Comparison of ENCODE assay signal across 8 cellular contexts in genomic region chr13:97125810-97126738, GRCh38.
DNase-seq lines count a peak whose midpoint lies in the region; ATAC-seq and TF ChIP-seq lines count a peak whose summit lies in the region.

No MANE protein-coding gene starts in this region.

- H3K9ac ChIP-seq in subcutaneous abdominal adipose tissue (ENCODE audit: low read length in 5 of 5): peak overlapping the region in 1 of 5 donors; percentile 21

- H3K27me3 ChIP-seq in foreskin keratinocyte: no peaks in the 10 kb centered on the region
- H3K27me3 ChIP-seq in subcutaneous abdominal adipose tissue (ENCODE audit: control insufficient read depth in 5 of 5, insufficient read depth in 4 of 5, low read length in 5 of 5): no peaks in the 10 kb centered on the region

- peak; percentile 89 for ATAC-seq in GM18519 (IDR thresholded peaks at IDR 0.05; ENCODE audit: low FRiP score, unreplicated experiment)
- peak; percentile 96 for ATAC-seq in HG02870 (IDR thresholded peaks at IDR 0.05; ENCODE audit: unreplicated experiment)
- ATAC-seq in foreskin keratinocyte: peak; percentile 62

- H3K4me3 ChIP-seq in subcutaneous abdominal adipose tissue (ENCODE audit: low read depth in 1 of 5, low read length in 5 of 5) (peak overlapping the region in 1 of 5 donors; percentile 10), coronary artery (no peak overlapping the region)

- H3K27ac ChIP-seq in foreskin keratinocyte: peak overlapping the region; percentile 50
- peak overlapping the region; percentile 59 for H3K27ac ChIP-seq in subcutaneous abdominal adipose tissue (ENCODE audit: low read depth, low read length)
- peak overlapping the region in 1 of 2 donors; percentile 10 for H3K27ac ChIP-seq in coronary artery

- TF ChIP-seq CTCF in foreskin keratinocyte (conservative IDR thresholded peaks at IDR 0.05) (no peak), coronary artery (IDR thresholded peaks at IDR 0.05) (no peak)

- no peaks in the 10 kb centered on the region for H3K9me3 ChIP-seq in subcutaneous abdominal adipose tissue (ENCODE audit: control insufficient read depth in 5 of 5, low read length in 5 of 5)

- H3K4me1 ChIP-seq in foreskin keratinocyte: peaks cover 26% of the 10 kb centered on the region
- H3K4me1 ChIP-seq in subcutaneous abdominal adipose tissue (ENCODE audit: control insufficient read depth in 5 of 5, insufficient read depth in 5 of 5, low read length in 5 of 5): peaks cover 0 to 39% (median 26%) of the 10 kb centered on the region in 5 donors

- no peaks in the 10 kb centered on the region for H3K36me3 ChIP-seq in subcutaneous abdominal adipose tissue (ENCODE audit: control insufficient read depth in 5 of 5, insufficient read depth in 5 of 5, low read length in 5 of 5)

- DNase-seq in A172 (ENCODE audit: low spot score) (peak; percentile 62), NCI-H69 (lab: John Stamatoyannopoulos, UW) (peak; percentile 98), foreskin keratinocyte (peak; percentile 61 to 77), NCI-H2107 treated with DMSO at 0.1 percent for 48 hours (lab: John Stamatoyannopoulos, UW; ENCODE audit: unreplicated experiment) (no peak), coronary artery (ENCODE audit: low spot score) (no peak)

Comparison
In these comparisons a context has a peak if more than half of its experiments do, and no peak if none do; other contexts are left out.
1. DNase-seq: peak in A172 (single experiment), NCI-H69 (single experiment) and foreskin keratinocyte (2 of 2); none in NCI-H2107 treated with DMSO at 0.1 percent for 48 hours (single experiment) and coronary artery (single experiment).
2. Peak in every context shown above with its lines, with median percentiles within 50 percentile points of each other: ATAC-seq.